8 cellular contexts compared by ENCODE assay signal in genomic region chr10:3068201-3068967, GRCh38. TPM values are rescaled to one million over a fixed set of nuclear protein-coding genes. Genes with fewer than 3 reads are reported as not detected.
DNase-seq lines count a peak whose midpoint lies in the region; ATAC-seq and TF ChIP-seq lines count a peak whose summit lies in the region.

No MANE protein-coding gene starts in this region.

- no peak overlapping the region for H3K27ac ChIP-seq in endodermal cell (ENCODE audit: low read depth, low read length)

- H3K36me3 ChIP-seq in endodermal cell (ENCODE audit: control insufficient read depth, insufficient read depth, low read length) = no peaks in the 10 kb centered on the region

- DNase-seq in NCI-H2107 treated with DMSO at 0.1 percent for 48 hours (lab: John Stamatoyannopoulos, UW; ENCODE audit: unreplicated experiment) = peak; percentile 29
- no peak for DNase-seq in NCI-H2107 (lab: John Stamatoyannopoulos, UW)
- DNase-seq in NCI-H2171 treated with DMSO at 0.1 percent for 48 hours (lab: John Stamatoyannopoulos, UW) = peak; percentile 59
- peak; percentile 68 for DNase-seq in activated CD8-positive, alpha-beta memory T cell treated with anti-CD3 and anti-CD28 coated beads, Interleukin-2, amount 50 U/mL, for 4 hours
- DNase-seq in endodermal cell = peak; percentile 81
- DNase-seq in mucosa of gallbladder (ENCODE audit: low spot score) = peak; percentile 46
- peak; percentile 47 to 68 for DNase-seq in stimulated activated CD8-positive, alpha-beta memory T cell treated with anti-CD3 and anti-CD28 coated beads, Interleukin-7, amount 100 ng/mL, for 4 hours (ENCODE audit: low read depth in 2 of 2)

- peak overlapping the region; percentile 44 for H3K9ac ChIP-seq in endodermal cell (ENCODE audit: extremely low read depth, low read length, poor library complexity, severe bottlenecking)

- no peaks in the 10 kb centered on the region for H3K9me3 ChIP-seq in endodermal cell (ENCODE audit: control insufficient read depth, low read length)

- no peaks in the 10 kb centered on the region for H3K9me3 Mint-ChIP-seq in endodermal cell

- peak; percentile 39 for ATAC-seq in HG02798 (IDR thresholded peaks at IDR 0.05; ENCODE audit: poor library complexity, unreplicated experiment)

- H3K4me3 Mint-ChIP-seq in endodermal cell = peak overlapping the region; percentile 74

- peak; percentile 37 for TF ChIP-seq CTCF in endodermal cell (conservative IDR thresholded peaks at IDR 0.05)

- WGBS in endodermal cell (ENCODE audit: insufficient coverage in 1 of 2, insufficient read length in 1 of 2), 2 experiments = 0 to 1% methylated on average over 38 to 86 of the region's 86 CpGs

- H3K4me1 Mint-ChIP-seq in endodermal cell = peaks cover 23% of the 10 kb centered on the region

- peak overlapping the region; percentile 81 for H3K4me3 ChIP-seq in endodermal cell (ENCODE audit: low read length)

- H3K36me3 Mint-ChIP-seq in endodermal cell (ENCODE audit: low read depth) = peaks cover 16% of the 10 kb centered on the region

- no peak overlapping the region for H3K27ac Mint-ChIP-seq in endodermal cell

- no peaks in the 10 kb centered on the region for H3K4me1 ChIP-seq in endodermal cell (ENCODE audit: control insufficient read depth, insufficient read depth, low read length)

- H3K27me3 Mint-ChIP-seq in endodermal cell (ENCODE audit: insufficient read depth) = peaks cover 22% of the 10 kb centered on the region

- H3K27me3 ChIP-seq in endodermal cell (ENCODE audit: control insufficient read depth, insufficient read depth, low read length, poor library complexity, severe bottlenecking) = peaks cover 35% of the 10 kb centered on the region

RNA-seq across cellular contexts. Expression of gene PFKP, which starts 1.0 kb away (rescaled TPM):
- total RNA-seq in endodermal cell = 10 to 100 TPM; 58.0 to 82.3 TPM
- polyA plus RNA-seq in endodermal cell (2013, experiment 1 of 2) = 42.3 TPM
- 39.7 TPM for polyA plus RNA-seq in endodermal cell (2013, experiment 2 of 2)
- 109 TPM for total RNA-seq in mucosa of gallbladder
